ENCODE assay signal across 1 cellular context in the genomic region with DNA sequence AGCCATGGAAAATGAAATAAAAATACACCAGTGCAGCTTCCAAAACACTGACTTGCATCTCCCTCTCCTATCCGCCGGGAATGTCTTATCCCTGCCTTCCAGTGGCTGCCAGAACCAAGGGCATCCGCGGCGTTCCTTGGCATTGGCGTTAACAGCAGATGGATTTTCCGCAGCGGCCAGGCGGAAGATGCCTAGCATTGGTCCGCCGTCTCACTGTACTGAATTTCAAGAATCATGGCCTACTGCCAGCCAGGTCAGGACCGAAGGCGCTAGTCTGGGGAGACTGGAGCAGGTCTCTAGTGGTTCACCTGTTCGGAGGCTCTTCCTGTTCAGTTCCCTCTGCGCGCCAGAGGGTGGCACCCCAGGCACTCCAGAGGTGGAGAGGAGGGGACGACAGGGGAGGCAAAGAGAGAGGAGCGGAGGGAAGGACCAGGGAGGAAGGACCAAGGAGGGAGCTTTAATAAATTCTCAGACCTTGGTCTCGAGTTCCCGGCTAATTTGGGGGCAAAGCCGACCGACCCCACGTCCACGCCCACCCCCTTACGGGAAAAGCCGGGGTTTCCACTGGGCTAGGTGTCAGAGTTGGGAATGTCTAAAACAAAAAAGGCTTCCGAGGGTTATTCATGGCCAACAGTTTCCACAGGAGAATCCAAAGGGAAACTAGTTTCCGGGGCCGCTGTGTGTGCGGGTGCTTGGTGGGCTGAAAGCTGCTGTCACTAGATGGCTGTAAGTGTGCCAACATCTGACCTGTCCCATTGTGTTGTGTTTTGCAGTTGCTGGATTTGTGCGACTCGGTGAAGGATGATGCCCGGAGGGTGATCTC.
TF ChIP-seq lines count a peak whose summit lies in the region.

No MANE protein-coding gene starts in this region.

TF ChIP-seq in IMR-90, 13 proteins besides CTCF, POLR2A, EP300 and RAD21:
- TF ChIP-seq BHLHE40 (IDR thresholded peaks at IDR 0.05; ENCODE audit: low read depth, low read length), result no peak
- TF ChIP-seq RCOR1 (IDR thresholded peaks at IDR 0.05; ENCODE audit: insufficient replicate concordance, low read length), result no peak
- TF ChIP-seq MAZ (IDR thresholded peaks at IDR 0.05; ENCODE audit: borderline replicate concordance, low read depth, low read length), result peak; percentile 77; the same call in 1 of the 2 replicates
- peak; percentile 91 for TF ChIP-seq SMC3 (IDR thresholded peaks at IDR 0.05; ENCODE audit: low read depth, low read length)
- TF ChIP-seq USF2 (IDR thresholded peaks at IDR 0.05; ENCODE audit: low read depth, low read length), result no peak
- TF ChIP-seq CHD1 (IDR thresholded peaks at IDR 0.05; ENCODE audit: low read depth, low read length), result no peak
- no peak for TF ChIP-seq RFX5 (IDR thresholded peaks at IDR 0.05; ENCODE audit: low read depth, low read length)
